Comparison of ENCODE assay signal across 9 cellular contexts in genomic region chr4:98546910-98547544, GRCh38.
DNase-seq lines count a peak whose midpoint lies in the region; ATAC-seq and TF ChIP-seq lines count a peak whose summit lies in the region.
"Had no signal": no experiment of that assay in that cellular context is flagged by ENCODE, and none has a peak within 500 bp of the region (broad histone marks: within the 10 kb centered on the region; RNA-seq: fewer than 3 reads in every experiment).

No MANE protein-coding gene starts in this region.

- ATAC-seq in natural killer cell = no peak
- ATAC-seq: left colon had no signal

- peak overlapping the region in 1 of 2 donors; percentile 50 for H3K27ac ChIP-seq in coronary artery

- H3K4me1 Mint-ChIP-seq in natural killer cell (peaks cover 0 to 18% of the 10 kb centered on the region in 2 donors), immature natural killer cell (peaks cover 10 to 17% of the 10 kb centered on the region in 2 donors)

- H3K27me3 Mint-ChIP-seq in natural killer cell (ENCODE audit: low read depth in 2 of 2) = no peaks in the 10 kb centered on the region
- no peaks in the 10 kb centered on the region for H3K27me3 Mint-ChIP-seq in immature natural killer cell (ENCODE audit: low read depth in 3 of 3)

- TF ChIP-seq CTCF in HFF-Myc (IDR thresholded peaks at IDR 0.05; ENCODE audit: low read depth, low read length, missing control alignments) (peak; percentile 11), coronary artery (IDR thresholded peaks at IDR 0.05) (no peak), natural killer cell (IDR thresholded peaks at IDR 0.05) (no peak)

- intact Hi-C loops in natural killer cell (cut with micrococcal nuclease) = no loop called here

- H3K36me3 Mint-ChIP-seq in natural killer cell (no peaks in the 10 kb centered on the region), immature natural killer cell (peaks cover 3 to 14% (median 8%) of the 10 kb centered on the region in 3 donors)

- H3K4me3 ChIP-seq in HFF-Myc (replicated peaks; ENCODE audit: low read depth, low read length) (peak overlapping the region; percentile 13; the same call in 1 of the 2 replicates), coronary artery (peak overlapping the region; percentile 71)

- H3K27ac Mint-ChIP-seq in natural killer cell = no peak overlapping the region
- no peak overlapping the region for H3K27ac Mint-ChIP-seq in immature natural killer cell

- H3K4me3 Mint-ChIP-seq in natural killer cell = no peak overlapping the region
- H3K4me3 Mint-ChIP-seq in immature natural killer cell = no peak overlapping the region

- no peaks in the 10 kb centered on the region for H3K9me3 Mint-ChIP-seq in natural killer cell
- H3K9me3 Mint-ChIP-seq in immature natural killer cell = no peaks in the 10 kb centered on the region

- no peak for DNase-seq in HFF-Myc (ENCODE audit: extremely low read depth, low read depth)
- DNase-seq in coronary artery (ENCODE audit: low spot score) = no peak
- DNase-seq in kidney tubule cell (ENCODE audit: low spot score) = peak; percentile 20
- peak; percentile 59 for DNase-seq in stromal cell of bone marrow (ENCODE audit: low read depth)
- no peak for DNase-seq in NCI-H510A treated with DMSO at 0.1 percent for 48 hours (lab: John Stamatoyannopoulos, UW)
- no peak for DNase-seq in GDM1 (lab: John Stamatoyannopoulos, UW)
- DNase-seq in natural killer cell = no peak
- DNase-seq in immature natural killer cell = no peak

Comparison
In these comparisons a context has a peak if more than half of its experiments do, and no peak if none do; other contexts are left out.
1. DNase-seq: peak in kidney tubule cell (single experiment) and stromal cell of bone marrow (single experiment); none in HFF-Myc (single experiment), coronary artery (single experiment), NCI-H510A treated with DMSO at 0.1 percent for 48 hours (single experiment), GDM1 (single experiment), natural killer cell (single experiment) and immature natural killer cell (0 of 3).